Comparison of ENCODE assay signal across 9 cellular contexts in the genomic region with DNA sequence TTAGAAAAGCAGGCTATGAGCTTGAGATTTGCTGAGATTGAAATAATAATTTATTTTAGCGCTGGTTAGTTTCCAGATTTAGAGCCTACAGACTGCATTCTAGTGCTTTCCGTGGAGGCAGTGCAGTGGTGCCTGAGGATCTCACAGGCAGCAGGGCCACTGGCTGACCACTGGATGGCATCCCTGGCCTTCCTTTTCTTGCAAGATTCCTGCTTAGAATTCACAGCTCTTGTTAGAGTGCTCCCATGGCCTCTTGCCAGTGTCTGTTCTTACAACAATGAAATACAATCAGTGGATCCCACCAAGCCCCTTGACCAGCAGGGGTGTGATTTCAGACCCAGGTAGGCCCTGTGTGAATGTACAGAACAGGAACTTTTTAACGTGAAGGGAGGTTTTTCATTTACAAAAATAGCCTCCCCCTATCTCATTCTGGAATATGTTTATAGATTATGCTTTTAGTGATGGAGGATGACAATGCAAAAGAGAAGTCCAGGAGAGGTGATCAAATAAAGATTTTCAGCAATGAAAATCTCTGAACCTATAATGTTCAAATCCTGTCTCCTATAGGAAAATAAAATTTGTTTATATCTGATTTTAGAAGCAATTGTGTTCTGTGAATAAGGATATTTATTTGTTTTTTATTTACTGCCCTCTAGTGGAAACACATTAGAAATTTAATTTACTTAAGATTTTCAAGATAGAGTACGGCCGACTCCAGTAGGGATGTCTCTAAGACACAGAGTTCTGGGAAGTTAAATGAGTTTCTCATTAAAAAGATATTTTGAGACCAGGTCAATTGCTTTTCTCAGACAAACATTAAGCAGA.
DNase-seq lines count a peak whose midpoint lies in the region; ATAC-seq and TF ChIP-seq lines count a peak whose summit lies in the region.
"Had no signal": no experiment of that assay in that cellular context is flagged by ENCODE, and none has a peak within 500 bp of the region (broad histone marks: within the 10 kb centered on the region; RNA-seq: fewer than 3 reads in every experiment).

No MANE protein-coding gene starts in this region.

- no peaks in the 10 kb centered on the region for H3K36me3 ChIP-seq in rectal smooth muscle tissue (ENCODE audit: control insufficient read depth, insufficient read depth, low read length)
- no peaks in the 10 kb centered on the region for H3K36me3 ChIP-seq in CD8-positive, alpha-beta T cell (ENCODE audit: insufficient read depth, low read length)
- no peaks in the 10 kb centered on the region for H3K36me3 ChIP-seq in Peyer's patch
- H3K36me3 ChIP-seq: neutrophil had no signal

- TF ChIP-seq CTCF in epithelial cell of proximal tubule (conservative IDR thresholded peaks at IDR 0.05; ENCODE audit: low read depth, low read length) (peak; percentile 27), Peyer's patch (IDR thresholded peaks at IDR 0.05) (peak in 3 of 6 experiments; percentile 2 to 15 (median 6))
- TF ChIP-seq CTCF in CD8-positive, alpha-beta T cell (IDR thresholded peaks at IDR 0.05): no peak

- ATAC-seq in CD8-positive, alpha-beta T cell: no peak
- no peak for ATAC-seq in GM18909 (IDR thresholded peaks at IDR 0.05; ENCODE audit: poor library complexity, unreplicated experiment)

- H3K9ac ChIP-seq in rectal smooth muscle tissue (ENCODE audit: low read length): no peak overlapping the region

- H3K4me1 Mint-ChIP-seq in CD8-positive, alpha-beta T cell (ENCODE audit: low read depth): no peaks in the 10 kb centered on the region

- no peak overlapping the region for H3K4me3 Mint-ChIP-seq in CD8-positive, alpha-beta T cell

- H3K36me3 Mint-ChIP-seq in CD8-positive, alpha-beta T cell: no peaks in the 10 kb centered on the region

- intact Hi-C loops in CD8-positive, alpha-beta T cell (cut with DNase I, micrococcal nuclease): no loop called here

- H3K4me1 ChIP-seq in rectal smooth muscle tissue (ENCODE audit: control insufficient read depth, insufficient read depth, low read length) (peaks cover 7% of the 10 kb centered on the region), Peyer's patch (no peaks in the 10 kb centered on the region)
- H3K4me1 ChIP-seq in CD8-positive, alpha-beta T cell (ENCODE audit: insufficient read depth, low read length): no peaks in the 10 kb centered on the region

- TF ChIP-seq POLR2A in Peyer's patch (IDR thresholded peaks at IDR 0.05): no peak

- no peaks in the 10 kb centered on the region for H3K9me3 Mint-ChIP-seq in CD8-positive, alpha-beta T cell

- no peaks in the 10 kb centered on the region for H3K9me3 ChIP-seq in CD8-positive, alpha-beta T cell (ENCODE audit: low read length)
- no peaks in the 10 kb centered on the region for H3K9me3 ChIP-seq in Peyer's patch
- H3K9me3 ChIP-seq: neutrophil had no signal

- CTCF ChIA-PET in CD8-positive, alpha-beta T cell (lab: Charles Lee): no interaction called here

- POLR2A ChIA-PET in CD8-positive, alpha-beta T cell (lab: Charles Lee): no interaction called here

- H3K4me3 ChIP-seq in epithelial cell of proximal tubule (ENCODE audit: low read depth, low read length) (no peak overlapping the region), rectal smooth muscle tissue (ENCODE audit: low read length) (no peak overlapping the region), Peyer's patch (no peak overlapping the region)
- H3K4me3 ChIP-seq in CD8-positive, alpha-beta T cell (ENCODE audit: low read depth, low read length): no peak overlapping the region

- peak overlapping the region; percentile 40 for H3K27ac ChIP-seq in rectal smooth muscle tissue (ENCODE audit: low read depth, low read length)
- no peak overlapping the region for H3K27ac ChIP-seq in CD8-positive, alpha-beta T cell (ENCODE audit: low read depth, low read length)
- no peak overlapping the region for H3K27ac ChIP-seq in Peyer's patch
- H3K27ac ChIP-seq: neutrophil had no signal

- H3K27me3 Mint-ChIP-seq in CD8-positive, alpha-beta T cell (ENCODE audit: low read depth): peaks cover 4% of the 10 kb centered on the region

- peak; percentile 51 for DNase-seq in NCI-H1092 treated with DMSO at 0.1 percent for 48 hours (lab: John Stamatoyannopoulos, UW)
- DNase-seq in NCI-H1092 (lab: John Stamatoyannopoulos, UW): no peak
- DNase-seq in NCI-H82 (lab: John Stamatoyannopoulos, UW): peak; percentile 64
- DNase-seq in epithelial cell of proximal tubule (ENCODE audit: low read depth): no peak
- DNase-seq in CD8-positive, alpha-beta T cell: no peak
- DNase-seq in Peyer's patch: no peak

- H3K27ac Mint-ChIP-seq in CD8-positive, alpha-beta T cell: no peak overlapping the region

- H3K27me3 ChIP-seq in rectal smooth muscle tissue (ENCODE audit: control insufficient read depth, insufficient read depth, low read length): no peaks in the 10 kb centered on the region
- no peaks in the 10 kb centered on the region for H3K27me3 ChIP-seq in CD8-positive, alpha-beta T cell (ENCODE audit: insufficient read depth, low read length)
- H3K27me3 ChIP-seq in Peyer's patch: no peaks in the 10 kb centered on the region

Comparison
In these comparisons a context has a peak if more than half of its experiments do, and no peak if none do; other contexts are left out.
1. DNase-seq: peak in NCI-H1092 treated with DMSO at 0.1 percent for 48 hours (single experiment) and NCI-H82 (single experiment); none in NCI-H1092 (single experiment), epithelial cell of proximal tubule (single experiment), CD8-positive, alpha-beta T cell (0 of 7) and Peyer's patch (0 of 3).